ENCODE assay signal across 10 cellular contexts in the genomic region with DNA sequence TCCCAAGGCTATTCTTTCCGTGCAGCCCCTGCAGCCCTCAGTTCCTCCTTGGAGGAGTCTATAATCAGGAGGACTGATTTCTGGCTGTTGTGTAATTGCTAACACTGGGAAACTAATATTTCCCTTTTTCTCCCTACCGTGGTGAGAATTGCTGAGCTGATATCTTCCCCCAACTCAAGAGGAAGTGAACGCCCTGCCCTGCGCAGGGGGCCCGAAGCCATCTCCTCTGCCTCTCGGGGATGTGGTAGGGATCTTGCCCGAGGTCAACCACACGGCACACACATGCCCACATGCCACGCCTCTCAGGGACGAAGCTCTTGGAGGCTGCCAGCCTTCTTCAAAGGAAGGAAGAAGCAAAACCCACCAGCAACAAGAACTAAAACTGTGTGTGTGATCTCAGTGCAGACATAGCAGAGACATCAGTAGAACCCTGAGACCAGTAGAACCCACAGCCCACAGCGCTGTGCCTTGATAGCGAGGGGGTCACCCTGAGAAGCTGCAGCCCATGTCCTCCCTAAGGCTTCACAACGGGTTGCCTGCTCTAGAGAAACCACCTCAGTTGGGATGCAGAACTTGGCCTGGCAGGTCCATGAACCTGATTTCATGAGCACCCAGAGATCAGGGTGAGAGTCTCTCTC. TPM values are rescaled to one million over a fixed set of nuclear protein-coding genes. Genes with fewer than 3 reads are reported as not detected.
DNase-seq lines count a peak whose midpoint lies in the region; ATAC-seq and TF ChIP-seq lines count a peak whose summit lies in the region.
"Had no signal": no experiment of that assay in that cellular context is flagged by ENCODE, and none has a peak within 500 bp of the region (broad histone marks: within the 10 kb centered on the region; RNA-seq: fewer than 3 reads in every experiment).

No MANE protein-coding gene starts in this region.

- H3K27me3 Mint-ChIP-seq in immature natural killer cell (ENCODE audit: low read depth in 3 of 3): no peaks in the 10 kb centered on the region

- H3K4me1 Mint-ChIP-seq in immature natural killer cell: peaks cover 26 to 27% of the 10 kb centered on the region in 2 donors

- H3K36me3 ChIP-seq in WERI-Rb-1: no peaks in the 10 kb centered on the region
- H3K36me3 ChIP-seq: neutrophil had no signal

- no peaks in the 10 kb centered on the region for H3K9me3 ChIP-seq in WERI-Rb-1 (ENCODE audit: severe bottlenecking)
- H3K9me3 ChIP-seq: neutrophil had no signal

- H3K4me3 ChIP-seq in WERI-Rb-1 (ENCODE audit: low read depth, low read length): no peak overlapping the region

- DNase-seq in activated T-cell treated with anti-CD3 and anti-CD28 coated beads for 1 hour (ENCODE audit: low read depth) (peak; percentile 29), activated T-cell treated with anti-CD3 and anti-CD28 coated beads for 4 hours (no peak), activated T-helper 1 cell treated with Interleukin-2 at 50 U/mL for 16 hours (ENCODE audit: low read depth) (peak; percentile 36), immature natural killer cell (peak; percentile 41 to 51 (median 49)), superior temporal gyrus (ENCODE audit: extremely low spot score) (peak; percentile 20), WERI-Rb-1 (no peak), foreskin melanocyte (no peak)
- DNase-seq: NCI-H2029 had no signal

- H3K4me3 Mint-ChIP-seq in immature natural killer cell: peak overlapping the region; percentile 68 to 89 (median 81)

- no peaks in the 10 kb centered on the region for H3K9me3 Mint-ChIP-seq in immature natural killer cell

- no peaks in the 10 kb centered on the region for H3K36me3 Mint-ChIP-seq in immature natural killer cell

- no peak overlapping the region for H3K27ac ChIP-seq in WERI-Rb-1
- H3K27ac ChIP-seq: neutrophil had no signal

- no peak for TF ChIP-seq CTCF in WERI-Rb-1 (IDR thresholded peaks at IDR 0.05; ENCODE audit: low read depth, low read length)

- no peak for ATAC-seq in HG03460 (IDR thresholded peaks at IDR 0.05; ENCODE audit: unreplicated experiment)

- no peaks in the 10 kb centered on the region for H3K27me3 ChIP-seq in WERI-Rb-1 (ENCODE audit: insufficient read depth, low read depth, severe bottlenecking)

- H3K27ac Mint-ChIP-seq in immature natural killer cell: peak overlapping the region; percentile 71 to 92 (median 89)

RNA-seq across cellular contexts. Expression of gene ULK2, which starts 8.9 kb away (rescaled TPM):
- 10 to 100 TPM in 2 of 3 donors, 1 to 10 TPM in 1; 6.5 to 13.4 (median 10.6) TPM for polyA plus RNA-seq in immature natural killer cell

Comparison
In these comparisons a context has a peak if more than half of its experiments do, and no peak if none do; other contexts are left out.
1. DNase-seq: peak in activated T-cell treated with anti-CD3 and anti-CD28 coated beads for 1 hour (single experiment), activated T-helper 1 cell treated with Interleukin-2 at 50 U/mL for 16 hours (single experiment), immature natural killer cell (3 of 3) and superior temporal gyrus (single experiment); none in activated T-cell treated with anti-CD3 and anti-CD28 coated beads for 4 hours (single experiment), WERI-Rb-1 (single experiment) and foreskin melanocyte (single experiment).